ENCODE assay signal across 9 cellular contexts in the genomic region with DNA sequence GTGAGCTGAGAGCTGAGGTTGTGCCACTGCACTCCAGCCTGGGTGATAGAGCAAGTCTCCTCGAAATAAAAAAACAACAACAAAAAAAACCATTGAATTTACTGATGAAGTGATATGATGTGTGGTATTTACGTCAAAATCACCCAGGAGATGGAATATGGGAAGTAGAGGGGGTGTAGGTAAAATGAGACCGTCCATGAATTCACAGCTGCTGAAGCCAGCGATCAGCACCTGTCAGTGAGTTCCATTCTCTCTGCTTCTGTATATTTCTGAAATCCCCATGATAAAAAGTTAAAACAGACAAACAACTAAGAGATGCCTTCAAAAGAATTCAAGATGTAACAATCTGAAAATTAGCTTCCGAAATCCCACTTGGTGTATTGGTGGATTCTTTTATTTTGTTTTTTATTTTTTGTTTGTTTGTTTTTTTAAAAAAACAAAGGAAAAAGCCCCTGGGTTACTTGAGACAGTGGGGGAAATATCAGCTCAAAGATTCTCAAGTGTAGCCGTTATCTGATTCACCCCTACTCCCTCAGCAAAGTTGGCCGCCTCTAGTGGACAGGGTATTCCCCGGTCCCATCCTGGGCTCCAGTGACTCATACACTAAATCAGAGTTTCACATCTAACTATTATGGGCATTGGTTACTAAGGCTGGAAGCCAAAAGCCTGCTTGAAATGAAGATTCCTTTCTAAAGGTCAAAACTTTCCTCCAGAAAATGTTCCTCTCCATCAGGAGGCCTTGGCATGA.
DNase-seq lines count a peak whose midpoint lies in the region; ATAC-seq and TF ChIP-seq lines count a peak whose summit lies in the region.
"Had no signal": no experiment of that assay in that cellular context is flagged by ENCODE, and none has a peak within 500 bp of the region (broad histone marks: within the 10 kb centered on the region; RNA-seq: fewer than 3 reads in every experiment).

No MANE protein-coding gene starts in this region.

- no peaks in the 10 kb centered on the region for H3K9me3 ChIP-seq in upper lobe of right lung

- H3K4me3 ChIP-seq in fibroblast of pulmonary artery (replicated peaks; ENCODE audit: low read depth, low read length) (no peak overlapping the region), upper lobe of right lung (no peak overlapping the region)

- DNase-seq in activated naive CD4-positive, alpha-beta T cell treated with anti-CD3 and anti-CD28 coated beads for 36 hours = peak; percentile 37
- DNase-seq in activated naive CD4-positive, alpha-beta T cell (lab: John Stamatoyannopoulos, UW) = no peak
- DNase-seq in RPMI7951 (ENCODE audit: low read depth) (peak; percentile 88), fibroblast of pulmonary artery (ENCODE audit: low read depth) (peak; percentile 62), upper lobe of right lung (no peak)

- peak; percentile 92 for ATAC-seq in HG02798 (IDR thresholded peaks at IDR 0.05; ENCODE audit: poor library complexity, unreplicated experiment)
- ATAC-seq in upper lobe of right lung = peak; percentile 76
- no peak for ATAC-seq in GM21717 (IDR thresholded peaks at IDR 0.05; ENCODE audit: unreplicated experiment)
- no peak for ATAC-seq in GM21528 (IDR thresholded peaks at IDR 0.05; ENCODE audit: low FRiP score, unreplicated experiment)

- TF ChIP-seq CTCF in fibroblast of pulmonary artery (IDR thresholded peaks at IDR 0.05; ENCODE audit: low read length, missing control alignments) (peak; percentile 9), upper lobe of right lung (IDR thresholded peaks at IDR 0.05) (no peak)

- peaks cover 14% of the 10 kb centered on the region for H3K4me1 ChIP-seq in upper lobe of right lung

- H3K9me3 Mint-ChIP-seq in activated naive CD4-positive, alpha-beta T cell treated with anti-CD3 and anti-CD28 coated beads for 36 hours = no peaks in the 10 kb centered on the region
- H3K9me3 Mint-ChIP-seq: activated naive CD4-positive, alpha-beta T cell treated with anti-CD3 and anti-CD28 coated beads, Interleukin-2, amount 50 U/mL, for 24 hours had no signal

- H3K4me3 Mint-ChIP-seq in activated naive CD4-positive, alpha-beta T cell treated with anti-CD3 and anti-CD28 coated beads for 36 hours = no peak overlapping the region
- H3K4me3 Mint-ChIP-seq: activated naive CD4-positive, alpha-beta T cell treated with anti-CD3 and anti-CD28 coated beads, Interleukin-2, amount 50 U/mL, for 24 hours had no signal

- CTCF ChIA-PET in activated naive CD4-positive, alpha-beta T cell treated with anti-CD3 and anti-CD28 coated beads for 36 hours (lab: Charles Lee) = interaction anchor here (1.1 to 1.2 kb wide), 2 partner anchors 11 to 22 kb away, joined by 3 to 4 read pairs; no protein-coding TSS in a partner anchor

- H3K27ac ChIP-seq in upper lobe of right lung = no peak overlapping the region

- intact Hi-C loops in activated naive CD4-positive, alpha-beta T cell treated with anti-CD3 and anti-CD28 coated beads for 36 hours (cut with micrococcal nuclease) = no loop called here
- intact Hi-C loops in upper lobe of right lung (cut with DNase I) = no loop called here

- no peaks in the 10 kb centered on the region for H3K36me3 Mint-ChIP-seq in activated naive CD4-positive, alpha-beta T cell treated with anti-CD3 and anti-CD28 coated beads for 36 hours (ENCODE audit: low read depth)
- H3K36me3 Mint-ChIP-seq: activated naive CD4-positive, alpha-beta T cell treated with anti-CD3 and anti-CD28 coated beads, Interleukin-2, amount 50 U/mL, for 24 hours had no signal

- no peaks in the 10 kb centered on the region for H3K27me3 ChIP-seq in upper lobe of right lung

- H3K27me3 Mint-ChIP-seq in activated naive CD4-positive, alpha-beta T cell treated with anti-CD3 and anti-CD28 coated beads for 36 hours (ENCODE audit: low read depth) = no peaks in the 10 kb centered on the region
- H3K27me3 Mint-ChIP-seq: activated naive CD4-positive, alpha-beta T cell treated with anti-CD3 and anti-CD28 coated beads, Interleukin-2, amount 50 U/mL, for 24 hours had no signal

- H3K36me3 ChIP-seq in upper lobe of right lung = no peaks in the 10 kb centered on the region

- peaks cover 4% of the 10 kb centered on the region for H3K4me1 Mint-ChIP-seq in activated naive CD4-positive, alpha-beta T cell treated with anti-CD3 and anti-CD28 coated beads for 36 hours (ENCODE audit: low read depth)

- H3K27ac Mint-ChIP-seq in activated naive CD4-positive, alpha-beta T cell treated with anti-CD3 and anti-CD28 coated beads for 36 hours = no peak overlapping the region
- H3K27ac Mint-ChIP-seq: activated naive CD4-positive, alpha-beta T cell treated with anti-CD3 and anti-CD28 coated beads, Interleukin-2, amount 50 U/mL, for 24 hours had no signal

Comparison
In these comparisons a context has a peak if more than half of its experiments do, and no peak if none do; other contexts are left out.
1. DNase-seq: peak in activated naive CD4-positive, alpha-beta T cell treated with anti-CD3 and anti-CD28 coated beads for 36 hours (single experiment), RPMI7951 (single experiment) and fibroblast of pulmonary artery (single experiment); none in activated naive CD4-positive, alpha-beta T cell (0 of 4) and upper lobe of right lung (single experiment).
2. ATAC-seq: peak in HG02798 (single experiment) and upper lobe of right lung (single experiment); none in GM21717 (single experiment) and GM21528 (single experiment).